8 cellular contexts compared by ENCODE assay signal in genomic region chr9:92293075-92293354, GRCh38. TPM values are rescaled to one million over a fixed set of nuclear protein-coding genes. Genes with fewer than 3 reads are reported as not detected.
A peak's percentile ranks its signal among the peaks of the same experiment; 100 is the strongest.
DNase-seq lines count a peak whose midpoint lies in the region; ATAC-seq and TF ChIP-seq lines count a peak whose summit lies in the region.

No MANE protein-coding gene starts in this region.

- TF ChIP-seq CTCF in fibroblast of mammary gland (conservative IDR thresholded peaks at IDR 0.05; ENCODE audit: control insufficient read depth, insufficient read depth, low read depth, low read length) (no peak), psoas muscle (IDR thresholded peaks at IDR 0.05) (no peak)

- H3K27me3 ChIP-seq in SJCRH30, result no peaks in the 10 kb centered on the region
- H3K27me3 ChIP-seq in psoas muscle (ENCODE audit: insufficient read depth in 3 of 3, low read length in 2 of 3), result no peaks in the 10 kb centered on the region

- intact Hi-C loops in psoas muscle (cut with DNase I), result no loop called here

- no peaks in the 10 kb centered on the region for H3K4me1 ChIP-seq in SJCRH30
- H3K4me1 ChIP-seq in psoas muscle, result peaks cover 19% of the 10 kb centered on the region

- H3K9me3 ChIP-seq in SJCRH30 (replicated peaks) (no peaks in the 10 kb centered on the region), psoas muscle (no peaks in the 10 kb centered on the region)

- H3K4me3 ChIP-seq in GM08714 (ENCODE audit: low read length) (peak overlapping the region; percentile 99), SJCRH30 (peak overlapping the region; percentile 78), fibroblast of mammary gland (ENCODE audit: control insufficient read depth, low read depth, low read length) (peak overlapping the region; percentile 96), psoas muscle (peak overlapping the region; percentile 92)

- 1 to 2% (median 1%) methylated on average over 5 of the region's 5 CpGs for WGBS in psoas muscle, 3 donors

- H3K27ac ChIP-seq in SJCRH30 (peak overlapping the region; percentile 76), psoas muscle (peak overlapping the region; percentile 92)

- no peak for ATAC-seq in psoas muscle
- no peak for ATAC-seq in GM18858 (IDR thresholded peaks at IDR 0.05; ENCODE audit: unreplicated experiment)
- no peak for ATAC-seq in GM21515 (IDR thresholded peaks at IDR 0.05; ENCODE audit: unreplicated experiment)

- no peak for DNase-seq in SJCRH30
- DNase-seq in fibroblast of mammary gland (ENCODE audit: low read depth), result no peak
- no peak for DNase-seq in psoas muscle
- DNase-seq in nucleus accumbens (lab: John Stamatoyannopoulos, UW), result no peak
- no peak for DNase-seq in stimulated activated CD4-positive, alpha-beta T cell treated with anti-CD3 and anti-CD28 coated beads, Interleukin-15, amount 100 ng/mL, for 24 hours

- H3K36me3 ChIP-seq in SJCRH30, result peaks cover 47% of the 10 kb centered on the region
- peaks cover 0 to 30% of the 10 kb centered on the region in 2 donors for H3K36me3 ChIP-seq in psoas muscle (ENCODE audit: insufficient read depth in 1 of 2, low read depth in 1 of 2)

RNA-seq across cellular contexts. Expression of gene IARS1, which starts 0.5 kb away (rescaled TPM):
- total RNA-seq in SJCRH30 (2014; rRNA removed; shearing (Covaris generic)), result 248 and 274 TPM in 2 replicates
- total RNA-seq in psoas muscle, result 100 to 1,000 TPM in 2 of 4 donors, 10 to 100 TPM in 2; 93.3 to 166 (median 102) TPM
- polyA plus RNA-seq in psoas muscle, result 100 to 1,000 TPM in 1 of 3 donors, 10 to 100 TPM in 2; 45.6 to 183 (median 90.9) TPM

RNA-seq across cellular contexts. Expression of gene NOL8, which starts 32.1 kb away (rescaled TPM):
- total RNA-seq in SJCRH30 (2014; rRNA removed; shearing (Covaris generic)), result 47.9 and 60.6 TPM in 2 replicates
- total RNA-seq in psoas muscle, result 10 to 100 TPM; 14.5 to 29.4 (median 20.1) TPM
- 10 to 100 TPM; 11.2 to 21.1 (median 11.7) TPM for polyA plus RNA-seq in psoas muscle

RNA-seq across cellular contexts. Expression of gene CENPP, which starts 32.7 kb away (rescaled TPM):
- 22.6 and 24.2 TPM in 2 replicates for total RNA-seq in SJCRH30 (2014; rRNA removed; shearing (Covaris generic))
- total RNA-seq in psoas muscle, result 10 to 100 TPM in 1 of 4 donors, 1 to 10 TPM in 3; 5.9 to 15.7 (median 8.0) TPM
- polyA plus RNA-seq in psoas muscle, result 1 to 10 TPM; 1.8 to 6.4 (median 3.9) TPM
